Comparison of ENCODE assay signal across 8 cellular contexts in genomic region chr15:78437762-78438594, GRCh38. TPM values are rescaled to one million over a fixed set of nuclear protein-coding genes. Genes with fewer than 3 reads are reported as not detected.
DNase-seq lines count a peak whose midpoint lies in the region; ATAC-seq lines count a peak whose summit lies in the region.

IREB2 (plus strand) TSS chr15:78438216; CDS start chr15:78438338, 122 bp downstream.

- no peaks in the 10 kb centered on the region for H3K27me3 Mint-ChIP-seq in activated naive CD8-positive, alpha-beta T cell

- H3K36me3 Mint-ChIP-seq in activated naive CD8-positive, alpha-beta T cell = peaks cover 9% of the 10 kb centered on the region

- peak within 1 kb of the TSS; percentile 95 for H3K27ac ChIP-seq in temporal lobe (ENCODE audit: low read depth, low read length)

- no peaks in the 10 kb centered on the region for H3K9me3 Mint-ChIP-seq in activated naive CD8-positive, alpha-beta T cell (ENCODE audit: low read depth)

- H3K4me3 Mint-ChIP-seq in activated naive CD8-positive, alpha-beta T cell = peak within 1 kb of the TSS; percentile 93

- H3K27ac Mint-ChIP-seq in activated naive CD8-positive, alpha-beta T cell = peak within 1 kb of the TSS; percentile 98

- DNase-seq in NCI-H1105 (lab: John Stamatoyannopoulos, UW) (peak; percentile 92), SKM-1 treated with dmso at 0.1 percent for 144 hours (lab: John Stamatoyannopoulos, UW; ENCODE audit: unreplicated experiment) (peak; percentile 98), glomerular endothelial cell (ENCODE audit: extremely low read depth, low read depth, low spot score) (peak; percentile 85), occipital lobe (lab: John Stamatoyannopoulos, UW) (peak; percentile 96)

- H3K4me3 ChIP-seq in GM08714 (ENCODE audit: low read length) = peak within 1 kb of the TSS; percentile 98

- peaks cover 47% of the 10 kb centered on the region for H3K4me1 Mint-ChIP-seq in activated naive CD8-positive, alpha-beta T cell (ENCODE audit: low read depth)

- ATAC-seq in HG02623 (IDR thresholded peaks at IDR 0.05; ENCODE audit: unreplicated experiment) = peak; percentile 77

RNA-seq across cellular contexts. Expression of gene IREB2, which starts in this region (rescaled TPM):
- total RNA-seq in glomerular endothelial cell (19.1 and 27.2 TPM in 2 replicates), occipital lobe (76.9 TPM), temporal lobe (70.6 TPM)

Comparison
In these comparisons a context has a peak if more than half of its experiments do, and no peak if none do; other contexts are left out.
1. Peak in every context shown above with its lines: DNase-seq, ATAC-seq, H3K4me3 ChIP-seq and H3K27ac ChIP-seq.